ENCODE assay signal across 1 cellular context in genomic region chr9:94826644-94827410, GRCh38.
TF ChIP-seq lines count a peak whose summit lies in the region.

No MANE protein-coding gene starts in this region.

TF ChIP-seq in HepG2, 621 proteins besides CTCF, POLR2A, EP300 and RAD21 (continued from another document and continues in another):
- no peak for TF ChIP-seq FOXA1 (IDR thresholded peaks at IDR 0.05)
- TF ChIP-seq FOXA1 (CRISPR knock-in tag; IDR thresholded peaks at IDR 0.05), result peak; percentile 56; the same call in 1 of the 2 replicates
- TF ChIP-seq PITX1 (CRISPR knock-in tag; IDR thresholded peaks at IDR 0.05), result no peak
- TF ChIP-seq ZNF354B (CRISPR knock-in tag; IDR thresholded peaks at IDR 0.05), result no peak
- no peak for TF ChIP-seq HDAC6 (IDR thresholded peaks at IDR 0.05; ENCODE audit: low read depth, low read length)
- TF ChIP-seq ATF1 (CRISPR knock-in tag; IDR thresholded peaks at IDR 0.05), result no peak
- TF ChIP-seq FOXJ3 (CRISPR knock-in tag; IDR thresholded peaks at IDR 0.05; ENCODE audit: borderline replicate concordance), result no peak
- TF ChIP-seq ZNF598 (CRISPR knock-in tag; IDR thresholded peaks at IDR 0.05; ENCODE audit: borderline replicate concordance), result no peak
- TF ChIP-seq ZNF160 (CRISPR knock-in tag; IDR thresholded peaks at IDR 0.05), result no peak
- no peak for TF ChIP-seq CENPT (CRISPR knock-in tag; IDR thresholded peaks at IDR 0.05; ENCODE audit: low read depth)
- TF ChIP-seq, protein P1, sequence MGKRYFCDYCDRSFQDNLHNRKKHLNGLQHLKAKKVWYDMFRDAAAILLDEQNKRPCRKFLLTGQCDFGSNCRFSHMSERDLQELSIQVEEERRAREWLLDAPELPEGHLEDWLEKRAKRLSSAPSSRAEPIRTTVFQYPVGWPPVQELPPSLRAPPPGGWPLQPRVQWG (CRISPR knock-in tag; IDR thresholded peaks at IDR 0.05; ENCODE audit: borderline replicate concordance, low read depth), result no peak
- TF ChIP-seq REXO4 (CRISPR knock-in tag; IDR thresholded peaks at IDR 0.05; ENCODE audit: borderline replicate concordance), result no peak
- TF ChIP-seq, protein P2, sequence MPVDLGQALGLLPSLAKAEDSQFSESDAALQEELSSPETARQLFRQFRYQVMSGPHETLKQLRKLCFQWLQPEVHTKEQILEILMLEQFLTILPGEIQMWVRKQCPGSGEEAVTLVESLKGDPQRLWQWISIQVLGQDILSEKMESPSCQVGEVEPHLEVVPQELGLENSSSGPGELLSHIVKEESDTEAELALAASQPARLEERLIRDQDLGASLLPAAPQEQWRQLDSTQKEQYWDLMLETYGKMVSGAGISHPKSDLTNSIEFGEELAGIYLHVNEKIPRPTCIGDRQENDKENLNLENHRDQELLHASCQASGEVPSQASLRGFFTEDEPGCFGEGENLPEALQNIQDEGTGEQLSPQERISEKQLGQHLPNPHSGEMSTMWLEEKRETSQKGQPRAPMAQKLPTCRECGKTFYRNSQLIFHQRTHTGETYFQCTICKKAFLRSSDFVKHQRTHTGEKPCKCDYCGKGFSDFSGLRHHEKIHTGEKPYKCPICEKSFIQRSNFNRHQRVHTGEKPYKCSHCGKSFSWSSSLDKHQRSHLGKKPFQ (CRISPR knock-in tag; IDR thresholded peaks at IDR 0.05; ENCODE audit: insufficient replicate concordance), result no peak
- TF ChIP-seq, protein P3, sequence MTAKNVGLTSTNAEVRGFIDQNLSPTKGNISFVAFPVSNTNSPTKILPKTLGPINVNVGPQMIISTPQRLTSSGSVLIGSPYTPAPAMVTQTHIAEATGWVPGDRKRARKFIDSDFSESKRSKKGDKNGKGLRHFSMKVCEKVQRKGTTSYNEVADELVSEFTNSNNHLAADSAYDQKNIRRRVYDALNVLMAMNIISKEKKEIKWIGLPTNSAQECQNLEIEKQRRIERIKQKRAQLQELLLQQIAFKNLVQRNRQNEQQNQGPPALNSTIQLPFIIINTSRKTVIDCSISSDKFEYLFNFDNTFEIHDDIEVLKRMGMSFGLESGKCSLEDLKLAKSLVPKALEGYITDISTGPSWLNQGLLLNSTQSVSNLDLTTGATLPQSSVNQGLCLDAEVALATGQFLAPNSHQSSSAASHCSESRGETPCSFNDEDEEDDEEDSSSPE (CRISPR knock-in tag; IDR thresholded peaks at IDR 0.05), result no peak
- TF ChIP-seq ISX (CRISPR knock-in tag; conservative IDR thresholded peaks at IDR 0.05), result no peak
- TF ChIP-seq, protein P4, sequence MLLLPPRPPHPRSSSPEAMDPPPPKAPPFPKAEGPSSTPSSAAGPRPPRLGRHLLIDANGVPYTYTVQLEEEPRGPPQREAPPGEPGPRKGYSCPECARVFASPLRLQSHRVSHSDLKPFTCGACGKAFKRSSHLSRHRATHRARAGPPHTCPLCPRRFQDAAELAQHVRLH (CRISPR knock-in tag; IDR thresholded peaks at IDR 0.05; ENCODE audit: borderline replicate concordance, low read depth), result no peak
- TF ChIP-seq, protein P5, sequence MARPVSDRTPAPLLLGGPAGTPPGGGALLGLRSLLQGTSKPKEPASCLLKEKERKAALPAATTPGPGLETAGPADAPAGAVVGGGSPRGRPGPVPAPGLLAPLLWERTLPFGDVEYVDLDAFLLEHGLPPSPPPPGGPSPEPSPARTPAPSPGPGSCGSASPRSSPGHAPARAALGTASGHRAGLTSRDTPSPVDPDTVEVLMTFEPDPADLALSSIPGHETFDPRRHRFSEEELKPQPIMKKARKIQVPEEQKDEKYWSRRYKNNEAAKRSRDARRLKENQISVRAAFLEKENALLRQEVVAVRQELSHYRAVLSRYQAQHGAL (CRISPR knock-in tag; IDR thresholded peaks at IDR 0.05; ENCODE audit: not compliant biosample characterization), result no peak
- TF ChIP-seq NBN (conservative IDR thresholded peaks at IDR 0.05), result no peak
- no peak for TF ChIP-seq SRSF9 (IDR thresholded peaks at IDR 0.05; ENCODE audit: borderline replicate concordance, insufficient read depth, low read depth, low read length, poor library complexity, severe bottlenecking)
- TF ChIP-seq KLF15 (CRISPR knock-in tag; IDR thresholded peaks at IDR 0.05; ENCODE audit: borderline replicate concordance), result no peak
- no peak for TF ChIP-seq ZFP36L2 (CRISPR knock-in tag; IDR thresholded peaks at IDR 0.05)
- TF ChIP-seq, protein P6, sequence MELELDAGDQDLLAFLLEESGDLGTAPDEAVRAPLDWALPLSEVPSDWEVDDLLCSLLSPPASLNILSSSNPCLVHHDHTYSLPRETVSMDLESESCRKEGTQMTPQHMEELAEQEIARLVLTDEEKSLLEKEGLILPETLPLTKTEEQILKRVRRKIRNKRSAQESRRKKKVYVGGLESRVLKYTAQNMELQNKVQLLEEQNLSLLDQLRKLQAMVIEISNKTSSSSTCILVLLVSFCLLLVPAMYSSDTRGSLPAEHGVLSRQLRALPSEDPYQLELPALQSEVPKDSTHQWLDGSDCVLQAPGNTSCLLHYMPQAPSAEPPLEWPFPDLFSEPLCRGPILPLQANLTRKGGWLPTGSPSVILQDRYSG (CRISPR knock-in tag; IDR thresholded peaks at IDR 0.05), result no peak
- TF ChIP-seq MED13 (CRISPR knock-in tag; IDR thresholded peaks at IDR 0.05), result no peak
- no peak for TF ChIP-seq ZNF274 (CRISPR knock-in tag; IDR thresholded peaks at IDR 0.05)
- TF ChIP-seq HNRNPLL (IDR thresholded peaks at IDR 0.05; ENCODE audit: low read depth, low read length, poor library complexity, severe bottlenecking), result no peak
- no peak for TF ChIP-seq ZNF235 (CRISPR knock-in tag; IDR thresholded peaks at IDR 0.05; ENCODE audit: borderline replicate concordance)
- no peak for TF ChIP-seq ATF5 (CRISPR knock-in tag; IDR thresholded peaks at IDR 0.05; ENCODE audit: low read depth)
- no peak for TF ChIP-seq ZNF34 (CRISPR knock-in tag; IDR thresholded peaks at IDR 0.05; ENCODE audit: borderline replicate concordance)
- peak; percentile 36; the same call in 1 of the 2 replicates for TF ChIP-seq KDM1A (CRISPR knock-in tag; IDR thresholded peaks at IDR 0.05)
- no peak for TF ChIP-seq MATR3 (CRISPR knock-in tag; IDR thresholded peaks at IDR 0.05)
- no peak for TF ChIP-seq ELF4 (CRISPR knock-in tag; IDR thresholded peaks at IDR 0.05; ENCODE audit: borderline replicate concordance)
- no peak for TF ChIP-seq FOXP4 (CRISPR knock-in tag; IDR thresholded peaks at IDR 0.05)
- no peak for TF ChIP-seq ZNF816 (CRISPR knock-in tag; IDR thresholded peaks at IDR 0.05; ENCODE audit: borderline replicate concordance)
- no peak for TF ChIP-seq TFE3 (CRISPR knock-in tag; IDR thresholded peaks at IDR 0.05)
- no peak for TF ChIP-seq HDAC1 (CRISPR knock-in tag; IDR thresholded peaks at IDR 0.05)
- no peak for TF ChIP-seq MED1 (CRISPR knock-in tag; IDR thresholded peaks at IDR 0.05)
- no peak for TF ChIP-seq FOXC1 (CRISPR knock-in tag; IDR thresholded peaks at IDR 0.05; ENCODE audit: borderline replicate concordance)
- TF ChIP-seq HCFC1 (IDR thresholded peaks at IDR 0.05; ENCODE audit: low read depth, low read length), result no peak
- TF ChIP-seq SMC3 (IDR thresholded peaks at IDR 0.05; ENCODE audit: low read length), result peak; percentile 11; the same call in 1 of the 2 replicates
- TF ChIP-seq, protein P7, sequence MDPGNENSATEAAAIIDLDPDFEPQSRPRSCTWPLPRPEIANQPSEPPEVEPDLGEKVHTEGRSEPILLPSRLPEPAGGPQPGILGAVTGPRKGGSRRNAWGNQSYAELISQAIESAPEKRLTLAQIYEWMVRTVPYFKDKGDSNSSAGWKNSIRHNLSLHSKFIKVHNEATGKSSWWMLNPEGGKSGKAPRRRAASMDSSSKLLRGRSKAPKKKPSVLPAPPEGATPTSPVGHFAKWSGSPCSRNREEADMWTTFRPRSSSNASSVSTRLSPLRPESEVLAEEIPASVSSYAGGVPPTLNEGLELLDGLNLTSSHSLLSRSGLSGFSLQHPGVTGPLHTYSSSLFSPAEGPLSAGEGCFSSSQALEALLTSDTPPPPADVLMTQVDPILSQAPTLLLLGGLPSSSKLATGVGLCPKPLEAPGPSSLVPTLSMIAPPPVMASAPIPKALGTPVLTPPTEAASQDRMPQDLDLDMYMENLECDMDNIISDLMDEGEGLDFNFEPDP (CRISPR knock-in tag; conservative IDR thresholded peaks at IDR 0.05), result no peak
- TF ChIP-seq, protein P8, sequence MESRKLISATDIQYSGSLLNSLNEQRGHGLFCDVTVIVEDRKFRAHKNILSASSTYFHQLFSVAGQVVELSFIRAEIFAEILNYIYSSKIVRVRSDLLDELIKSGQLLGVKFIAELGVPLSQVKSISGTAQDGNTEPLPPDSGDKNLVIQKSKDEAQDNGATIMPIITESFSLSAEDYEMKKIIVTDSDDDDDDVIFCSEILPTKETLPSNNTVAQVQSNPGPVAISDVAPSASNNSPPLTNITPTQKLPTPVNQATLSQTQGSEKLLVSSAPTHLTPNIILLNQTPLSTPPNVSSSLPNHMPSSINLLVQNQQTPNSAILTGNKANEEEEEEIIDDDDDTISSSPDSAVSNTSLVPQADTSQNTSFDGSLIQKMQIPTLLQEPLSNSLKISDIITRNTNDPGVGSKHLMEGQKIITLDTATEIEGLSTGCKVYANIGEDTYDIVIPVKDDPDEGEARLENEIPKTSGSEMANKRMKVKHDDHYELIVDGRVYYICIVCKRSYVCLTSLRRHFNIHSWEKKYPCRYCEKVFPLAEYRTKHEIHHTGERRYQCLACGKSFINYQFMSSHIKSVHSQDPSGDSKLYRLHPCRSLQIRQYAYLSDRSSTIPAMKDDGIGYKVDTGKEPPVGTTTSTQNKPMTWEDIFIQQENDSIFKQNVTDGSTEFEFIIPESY (CRISPR knock-in tag; IDR thresholded peaks at IDR 0.05), result no peak
- 0 out of 2 replicates have a peak, but pooled peaks have one; percentile 18 for TF ChIP-seq CHD4 (IDR thresholded peaks at IDR 0.05; ENCODE audit: borderline replicate concordance, low read length)
- no peak for TF ChIP-seq TBL1XR1 (IDR thresholded peaks at IDR 0.05; ENCODE audit: borderline replicate concordance, low read length, partially characterized antibody)
- no peak for TF ChIP-seq ZNF446 (CRISPR knock-in tag; IDR thresholded peaks at IDR 0.05)
- no peak for TF ChIP-seq ZFP36L1 (CRISPR knock-in tag; IDR thresholded peaks at IDR 0.05)
- no peak for TF ChIP-seq NONO (IDR thresholded peaks at IDR 0.05)
- no peak for TF ChIP-seq NONO (CRISPR knock-in tag; conservative IDR thresholded peaks at IDR 0.05)
- TF ChIP-seq NFE2L2 (IDR thresholded peaks at IDR 0.05; ENCODE audit: low read length), result no peak
- TF ChIP-seq MEIS2 (CRISPR knock-in tag; IDR thresholded peaks at IDR 0.05), result no peak
- TF ChIP-seq ESRRA (CRISPR knock-in tag; IDR thresholded peaks at IDR 0.05; ENCODE audit: low read depth), result no peak
- no peak for TF ChIP-seq ZNF607 (CRISPR knock-in tag; IDR thresholded peaks at IDR 0.05; ENCODE audit: borderline replicate concordance)
- no peak for TF ChIP-seq FOXO1 (CRISPR knock-in tag; IDR thresholded peaks at IDR 0.05)
- TF ChIP-seq, protein P9, sequence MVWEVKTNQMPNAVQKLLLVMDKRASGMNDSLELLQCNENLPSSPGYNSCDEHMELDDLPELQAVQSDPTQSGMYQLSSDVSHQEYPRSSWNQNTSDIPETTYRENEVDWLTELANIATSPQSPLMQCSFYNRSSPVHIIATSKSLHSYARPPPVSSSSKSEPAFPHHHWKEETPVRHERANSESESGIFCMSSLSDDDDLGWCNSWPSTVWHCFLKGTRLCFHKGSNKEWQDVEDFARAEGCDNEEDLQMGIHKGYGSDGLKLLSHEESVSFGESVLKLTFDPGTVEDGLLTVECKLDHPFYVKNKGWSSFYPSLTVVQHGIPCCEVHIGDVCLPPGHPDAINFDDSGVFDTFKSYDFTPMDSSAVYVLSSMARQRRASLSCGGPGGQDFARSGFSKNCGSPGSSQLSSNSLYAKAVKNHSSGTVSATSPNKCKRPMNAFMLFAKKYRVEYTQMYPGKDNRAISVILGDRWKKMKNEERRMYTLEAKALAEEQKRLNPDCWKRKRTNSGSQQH (CRISPR knock-in tag; IDR thresholded peaks at IDR 0.05; ENCODE audit: low read depth), result no peak
- TF ChIP-seq NR1H2 (CRISPR knock-in tag; IDR thresholded peaks at IDR 0.05; ENCODE audit: borderline replicate concordance, low read depth), result no peak
